In the genomic region with DNA sequence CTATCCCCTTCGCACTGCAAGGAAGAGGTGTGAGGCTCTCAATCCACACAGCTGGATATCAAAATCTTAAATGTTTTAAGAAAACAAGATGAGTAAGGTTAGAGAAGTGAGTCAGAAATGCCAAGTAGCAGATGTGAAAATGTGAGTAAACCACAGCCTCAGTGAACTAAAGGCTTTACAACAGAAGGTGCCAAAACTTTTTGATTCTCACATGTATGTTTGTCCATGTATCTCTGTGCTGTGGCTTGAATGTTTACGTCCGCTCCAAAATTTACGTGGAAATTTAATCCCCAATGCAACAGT, we compare ENCODE assay signal across 13 cellular contexts.
DNase-seq lines count a peak whose midpoint lies in the region; ATAC-seq and TF ChIP-seq lines count a peak whose summit lies in the region.
"Had no signal": no experiment of that assay in that cellular context is flagged by ENCODE, and none has a peak within 500 bp of the region (broad histone marks: within the 10 kb centered on the region; RNA-seq: fewer than 3 reads in every experiment).

No MANE protein-coding gene starts in this region.

- no peaks in the 10 kb centered on the region for H3K9me2 ChIP-seq in GM23248 (ENCODE audit: insufficient read depth)
- H3K9me2 ChIP-seq in PC-3 (replicated peaks; ENCODE audit: low read length) = no peaks in the 10 kb centered on the region

- 63 to 66% methylated on average over 4 of the region's 4 CpGs for WGBS in GM23248 (ENCODE audit: low coverage in 1 of 2, low lambda C conversion rate in 2 of 2, missing lambda C conversion rate in 2 of 2), 2 experiments
- WGBS in adrenal gland, 4 donors = 74 to 91% (median 84%) methylated on average over 4 of the region's 4 CpGs

- POLR2A ChIA-PET in PC-3 (lab: Charles Lee; ENCODE audit: unreplicated experiment) = no interaction called here

- H3K4me3 ChIP-seq in AG10803 (ENCODE audit: low read length) (no peak overlapping the region), GM23248 (0 out of 2 replicates have a peak overlapping the region, but pooled peaks have one; percentile 6), PC-3 (ENCODE audit: low read length) (no peak overlapping the region), fibroblast of villous mesenchyme (ENCODE audit: low read depth, low read length) (no peak overlapping the region), adrenal gland (no peak overlapping the region)
- H3K4me3 ChIP-seq: BLaER1 treated with 17β-estradiol and CSF1 and Interleukin-3, amounts not matched to agents 10 nM and 100 nM; esophagus muscularis mucosa; lung had no signal

- H3K4me1 ChIP-seq in GM23248 (ENCODE audit: insufficient read depth) (peaks cover 28% of the 10 kb centered on the region), PC-3 (ENCODE audit: insufficient read depth, low read length) (peaks cover 30% of the 10 kb centered on the region), adrenal gland (replicated peaks in 1 of 2) (no peaks in the 10 kb centered on the region)

- H3K4me2 ChIP-seq in GM23248 (ENCODE audit: unreplicated experiment) (peak overlapping the region; percentile 63), PC-3 (ENCODE audit: low read length) (peak overlapping the region; percentile 15; the same call in 1 of the 2 replicates)
- H3K4me2 ChIP-seq: BLaER1 treated with 17β-estradiol and CSF1 and Interleukin-3, amounts not matched to agents 10 nM and 100 nM had no signal

- TF ChIP-seq CTCF in AG10803 (conservative IDR thresholded peaks at IDR 0.05; ENCODE audit: low read length) (no peak), PC-3 (conservative IDR thresholded peaks at IDR 0.05; ENCODE audit: low read depth, low read length) (no peak), fibroblast of villous mesenchyme (IDR thresholded peaks at IDR 0.05; ENCODE audit: insufficient read depth, low read depth, low read length) (no peak), adrenal gland (IDR thresholded peaks at IDR 0.05) (no peak)

- no peak overlapping the region for H2AFZ ChIP-seq in GM23248
- H2AFZ ChIP-seq in PC-3 (ENCODE audit: low read length) = no peak overlapping the region

- H3F3A ChIP-seq in GM23248 (ENCODE audit: insufficient read depth) (peaks cover 15% of the 10 kb centered on the region; the same call in 1 of the 2 replicates), PC-3 (ENCODE audit: low read length, unreplicated experiment) (no peaks in the 10 kb centered on the region)

- H3K36me3 ChIP-seq in GM23248 (ENCODE audit: low read depth) = no peaks in the 10 kb centered on the region
- no peaks in the 10 kb centered on the region for H3K36me3 ChIP-seq in PC-3 (ENCODE audit: low read depth, low read length)
- no peaks in the 10 kb centered on the region for H3K36me3 ChIP-seq in adrenal gland (replicated peaks in 1 of 2)
- H3K36me3 ChIP-seq: BLaER1 treated with 17β-estradiol and CSF1 and Interleukin-3, amounts not matched to agents 10 nM and 100 nM; esophagus muscularis mucosa had no signal

- H3K27me3 ChIP-seq in GM23248 (replicated peaks; ENCODE audit: insufficient read depth) (no peaks in the 10 kb centered on the region), PC-3 (ENCODE audit: low read length) (no peaks in the 10 kb centered on the region), adrenal gland (no peaks in the 10 kb centered on the region)
- H3K27me3 ChIP-seq: BLaER1 treated with 17β-estradiol and CSF1 and Interleukin-3, amounts not matched to agents 10 nM and 100 nM; esophagus muscularis mucosa had no signal

- in situ Hi-C loops in GM23248 (cut with MboI) = no loop called here

- BruUV-seq in PC-3 (replicated peaks; lab: Mats Ljungman, UMichigan) = no TSS peak

- H3K27ac ChIP-seq in GM23248 (peak overlapping the region; percentile 33), PC-3 (ENCODE audit: low read length) (no peak overlapping the region), adrenal gland (no peak overlapping the region)
- H3K27ac ChIP-seq: BLaER1 treated with 17β-estradiol and CSF1 and Interleukin-3, amounts not matched to agents 10 nM and 100 nM; esophagus muscularis mucosa had no signal

- H3K79me2 ChIP-seq in GM23248 (ENCODE audit: insufficient read depth) (no peaks in the 10 kb centered on the region), PC-3 (ENCODE audit: low read length) (no peaks in the 10 kb centered on the region)

- H4K20me1 ChIP-seq in GM23248 (ENCODE audit: insufficient read depth) (no peaks in the 10 kb centered on the region), PC-3 (ENCODE audit: low read length) (no peaks in the 10 kb centered on the region)
- H4K20me1 ChIP-seq: BLaER1 treated with 17β-estradiol and CSF1 and Interleukin-3, amounts not matched to agents 10 nM and 100 nM had no signal

- H3K9ac ChIP-seq in GM23248 = no peak overlapping the region
- no peak overlapping the region for H3K9ac ChIP-seq in PC-3 (ENCODE audit: low read length)
- H3K9ac ChIP-seq: BLaER1 treated with 17β-estradiol and CSF1 and Interleukin-3, amounts not matched to agents 10 nM and 100 nM had no signal

- peak; percentile 29 for ATAC-seq in PC-3
- no peak for ATAC-seq in HG03457 (IDR thresholded peaks at IDR 0.05; ENCODE audit: unreplicated experiment)

- DNase-seq in AG10803 (ENCODE audit: low read depth) = peak; percentile 79
- DNase-seq in GM23248 = peak; percentile 87
- peak; percentile 58 for DNase-seq in PC-3
- DNase-seq in fibroblast of villous mesenchyme (ENCODE audit: low read depth) = peak; percentile 54
- DNase-seq in SHP77 (lab: John Stamatoyannopoulos, UW) = no peak
- no peak for DNase-seq in putamen (ENCODE audit: low spot score)
- DNase-seq in adrenal gland = no peak
- DNase-seq: NCI-H774; stimulated activated CD4-positive, alpha-beta T cell treated with anti-CD3 and anti-CD28 coated beads, Interleukin-12 subunit alpha, Interleukin-12 subunit beta, amount 100 ng/mL, for 4 hours had no signal

- no peaks in the 10 kb centered on the region for H3K9me3 ChIP-seq in GM23248 (ENCODE audit: low read depth)
- peaks cover 3% of the 10 kb centered on the region for H3K9me3 ChIP-seq in PC-3 (ENCODE audit: low read length)
- H3K9me3 ChIP-seq in adrenal gland (replicated peaks in 1 of 3) = no peaks in the 10 kb centered on the region
- H3K9me3 ChIP-seq: esophagus muscularis mucosa had no signal

- no peak for TF ChIP-seq POLR2A in adrenal gland (IDR thresholded peaks at IDR 0.05)

- intact Hi-C loops in PC-3 (cut with micrococcal nuclease) = no loop called here
- intact Hi-C loops in adrenal gland (cut with DNase I) = no loop called here

- CTCF ChIA-PET in PC-3 (lab: Charles Lee) = no interaction called here

Comparison
In these comparisons a context has a peak if more than half of its experiments do, and no peak if none do; other contexts are left out.
1. DNase-seq: peak in AG10803 (single experiment), GM23248 (single experiment), PC-3 (single experiment) and fibroblast of villous mesenchyme (single experiment); none in SHP77 (0 of 2), putamen (single experiment) and adrenal gland (0 of 7).